26 cellular contexts compared by ENCODE assay signal in genomic region chr14:102026934-102027333, GRCh38. TPM values are rescaled to one million over a fixed set of nuclear protein-coding genes. Genes with fewer than 3 reads are reported as not detected.
A peak's percentile ranks its signal among the peaks of the same experiment; 100 is the strongest.
DNase-seq lines count a peak whose midpoint lies in the region; ATAC-seq, FAIRE-seq and TF ChIP-seq lines count a peak whose summit lies in the region.
"Had no signal": no experiment of that assay in that cellular context is flagged by ENCODE, and none has a peak within 500 bp of the region (broad histone marks: within the 10 kb centered on the region; RNA-seq: fewer than 3 reads in every experiment).

No MANE protein-coding gene starts in this region.

- H3K9ac ChIP-seq in KMS-11 (no peak overlapping the region), keratinocyte (ENCODE audit: control insufficient read depth, extremely low read depth, insufficient read depth, low read length) (no peak overlapping the region), H9 (ENCODE audit: extremely low read depth, insufficient read length, low read length) (no peak overlapping the region)
- H3K9ac ChIP-seq: BLaER1 treated with 17β-estradiol and CSF1 and Interleukin-3, amounts not matched to agents 10 nM and 100 nM had no signal

- H3K23ac ChIP-seq in H9 (ENCODE audit: insufficient read length, low read depth, low read length), result no peak overlapping the region

- dilution Hi-C loops in keratinocyte (cut with MboI; ENCODE audit: extremely low pct_ligation_motif_present, low sequenced_read_pairs), result no loop called here

- H4K5ac ChIP-seq in H9 (ENCODE audit: insufficient read length, low read depth, low read length), result no peak overlapping the region

- H2BK120ac ChIP-seq in H9 (ENCODE audit: low read depth, low read length, poor library complexity, severe bottlenecking), result no peak overlapping the region

- H4K91ac ChIP-seq in H9 (ENCODE audit: insufficient read length, low read depth, low read length), result no peak overlapping the region

- no peaks in the 10 kb centered on the region for H3K79me1 ChIP-seq in H9 (ENCODE audit: insufficient read depth, low read depth, low read length, poor library complexity, severe bottlenecking)

- FAIRE-seq in keratinocyte (lab: Jason Lieb, UNC), result peak; percentile 55
- FAIRE-seq: GM12892, urothelium cell line had no signal

- H2AFZ ChIP-seq in KMS-11 (ENCODE audit: low read depth) (no peak overlapping the region), keratinocyte (ENCODE audit: control insufficient read depth, low read length) (no peak overlapping the region), H9 (ENCODE audit: low read length) (no peak overlapping the region)

- no peak overlapping the region for H2AK5ac ChIP-seq in H9 (ENCODE audit: insufficient read length, low read length)

- H3K18ac ChIP-seq in H9 (ENCODE audit: insufficient read length, low read depth, low read length), result no peak overlapping the region

- H2BK20ac ChIP-seq in H9 (ENCODE audit: low read depth, low read length, poor library complexity, severe bottlenecking), result no peak overlapping the region

- no peak overlapping the region for H3K56ac ChIP-seq in H9 (ENCODE audit: insufficient read length, low read depth, low read length)

- H3K4ac ChIP-seq in H9 (ENCODE audit: low read depth, low read length), result no peak overlapping the region

- H3K36me3 ChIP-seq in KMS-11 (ENCODE audit: insufficient read depth), result peaks cover 11% of the 10 kb centered on the region; the same call in 1 of the 2 replicates
- peaks cover 35 to 51% of the 10 kb centered on the region in 2 experiments for H3K36me3 ChIP-seq in keratinocyte (ENCODE audit: control insufficient read depth in 2 of 2, extremely low read depth in 1 of 2, insufficient read depth in 2 of 2, low read length in 2 of 2)

- H3K9me1 ChIP-seq in keratinocyte (ENCODE audit: control insufficient read depth, extremely low read depth, insufficient read depth, low read length), result peaks cover 3% of the 10 kb centered on the region

- no peak overlapping the region for H2BK5ac ChIP-seq in H9 (ENCODE audit: insufficient read length, low read length)

- H2BK12ac ChIP-seq in H9 (ENCODE audit: insufficient read length, low read depth, low read length), result no peak overlapping the region

- H3K14ac ChIP-seq in H9 (ENCODE audit: insufficient read depth, low read length), result no peak overlapping the region

- H3K27me3 ChIP-seq in KMS-11 (ENCODE audit: insufficient read depth, low read depth) (no peaks in the 10 kb centered on the region), keratinocyte (ENCODE audit: control insufficient read depth, extremely low read depth, insufficient read depth, low read length) (no peaks in the 10 kb centered on the region), H9 (ENCODE audit: insufficient read depth, low read length) (no peaks in the 10 kb centered on the region)
- H3K27me3 ChIP-seq: BLaER1 treated with 17β-estradiol and CSF1 and Interleukin-3, amounts not matched to agents 10 nM and 100 nM; cardiac muscle cell; dorsolateral prefrontal cortex; gastroesophageal sphincter; SJSA1 had no signal

- H3T11ph ChIP-seq in H9 (ENCODE audit: low read length), result no peak overlapping the region

- H3K79me2 ChIP-seq in KMS-11 (ENCODE audit: insufficient read depth, low read depth), result 0 out of 2 replicates have a peak, but pooled peaks cover 5% of the 10 kb centered on the region
- H3K79me2 ChIP-seq in keratinocyte (ENCODE audit: control insufficient read depth, insufficient read depth, low read length), result no peaks in the 10 kb centered on the region
- no peaks in the 10 kb centered on the region for H3K79me2 ChIP-seq in H9 (ENCODE audit: insufficient read depth, low read length)

- peaks cover 13% of the 10 kb centered on the region for H3K4me1 Mint-ChIP-seq in activated CD8-positive, alpha-beta memory T cell treated with anti-CD3 and anti-CD28 coated beads, Interleukin-2, amount 10 ng/mL, durations not matched to agents 7 days and 5 days
- H3K4me1 Mint-ChIP-seq in activated T-helper 2 cell treated with anti-CD3 and anti-CD28 coated beads, Interferon-gamma antibody, Interleukin-2, Interleukin-4, amounts not matched to agents 10 μg/mL and 5 μg/mL and 100 μg/mL, durations not matched to agents 14 hours and 24 hours and 36 hours (ENCODE audit: low read depth), result no peaks in the 10 kb centered on the region
- no peaks in the 10 kb centered on the region for H3K4me1 Mint-ChIP-seq in H9
- H3K4me1 Mint-ChIP-seq: mesothelial cell of epicardium had no signal

- H3K4me3 ChIP-seq in KMS-11 (IDR thresholded peaks at IDR 0.05; ENCODE audit: insufficient read depth, low read depth, low read length) (no peak overlapping the region), keratinocyte (ENCODE audit: control insufficient read depth in 2 of 3, extremely low read depth in 1 of 3, insufficient read depth in 2 of 3, low read depth in 1 of 3, low read length in 3 of 3) (no peak overlapping the region)
- H3K4me3 ChIP-seq: BLaER1 treated with 17β-estradiol and CSF1 and Interleukin-3, amounts not matched to agents 10 nM and 100 nM; cardiac muscle cell; dorsolateral prefrontal cortex; gastroesophageal sphincter; SJSA1 had no signal

- H4K20me1 ChIP-seq in KMS-11 (ENCODE audit: insufficient read depth) (no peaks in the 10 kb centered on the region), keratinocyte (ENCODE audit: control insufficient read depth, extremely low read depth, insufficient read depth, low read length) (no peaks in the 10 kb centered on the region), H9 (ENCODE audit: control insufficient read depth, insufficient read depth, insufficient read length) (no peaks in the 10 kb centered on the region)

- WGBS in H9 (ENCODE audit: extremely low coverage, insufficient read length, low lambda C conversion rate), result no CpG with 5 or more reads among the region's 9 CpGs

- H3K9me3 ChIP-seq in keratinocyte (ENCODE audit: control insufficient read depth, low read depth, low read length) (no peaks in the 10 kb centered on the region), H9 (ENCODE audit: control insufficient read depth, low read depth, low read length) (no peaks in the 10 kb centered on the region)
- H3K9me3 ChIP-seq: BLaER1 treated with 17β-estradiol and CSF1 and Interleukin-3, amounts not matched to agents 10 nM and 100 nM; gastroesophageal sphincter; SJSA1 had no signal

- H3K4me1 ChIP-seq in KMS-11 (ENCODE audit: low read depth, poor library complexity, severe bottlenecking) (peaks cover 46% of the 10 kb centered on the region), keratinocyte (ENCODE audit: control insufficient read depth, extremely low read depth, insufficient read depth, low read length) (peaks cover 16% of the 10 kb centered on the region), H9 (ENCODE audit: insufficient read depth, low read length) (no peaks in the 10 kb centered on the region)

- no peak overlapping the region for H4K8ac ChIP-seq in H9 (replicated peaks; ENCODE audit: insufficient read length, low read depth, low read length)

- CTCF ChIA-PET in activated CD8-positive, alpha-beta memory T cell treated with anti-CD3 and anti-CD28 coated beads, Interleukin-2, amount 10 ng/mL, durations not matched to agents 7 days and 5 days (lab: Charles Lee), result no interaction called here

- no peak overlapping the region for H2BK15ac ChIP-seq in H9 (ENCODE audit: low read depth, low read length)

- no peaks in the 10 kb centered on the region for H3K27me3 Mint-ChIP-seq in activated CD8-positive, alpha-beta memory T cell treated with anti-CD3 and anti-CD28 coated beads, Interleukin-2, amount 10 ng/mL, durations not matched to agents 7 days and 5 days
- H3K27me3 Mint-ChIP-seq in activated T-helper 2 cell treated with anti-CD3 and anti-CD28 coated beads, Interferon-gamma antibody, Interleukin-2, Interleukin-4, amounts not matched to agents 10 μg/mL and 5 μg/mL and 100 μg/mL, durations not matched to agents 14 hours and 24 hours and 36 hours (ENCODE audit: low read depth), result no peaks in the 10 kb centered on the region
- no peaks in the 10 kb centered on the region for H3K27me3 Mint-ChIP-seq in H9 (ENCODE audit: low read depth)

- H3K36me3 Mint-ChIP-seq in activated CD8-positive, alpha-beta memory T cell treated with anti-CD3 and anti-CD28 coated beads, Interleukin-2, amount 10 ng/mL, durations not matched to agents 7 days and 5 days, result peaks cover 60% of the 10 kb centered on the region
- peaks cover 64% of the 10 kb centered on the region for H3K36me3 Mint-ChIP-seq in activated T-helper 2 cell treated with anti-CD3 and anti-CD28 coated beads, Interferon-gamma antibody, Interleukin-2, Interleukin-4, amounts not matched to agents 10 μg/mL and 5 μg/mL and 100 μg/mL, durations not matched to agents 14 hours and 24 hours and 36 hours (ENCODE audit: low read depth)
- peaks cover 52 to 89% (median 70%) of the 10 kb centered on the region in 3 experiments; a peak in 6 of 7 replicates for H3K36me3 Mint-ChIP-seq in H9 (ENCODE audit: insufficient read depth in 1 of 3, low read depth in 3 of 3)

- intact Hi-C loops in activated T-helper 2 cell treated with anti-CD3 and anti-CD28 coated beads, Interferon-gamma antibody, Interleukin-2, Interleukin-4, amounts not matched to agents 10 μg/mL and 5 μg/mL and 100 μg/mL, durations not matched to agents 14 hours and 24 hours and 36 hours (cut with micrococcal nuclease), result no loop called here

- TF ChIP-seq CTCF in KMS-11 (conservative IDR thresholded peaks at IDR 0.05; ENCODE audit: low read depth, low read length) (no peak), keratinocyte (optimal IDR thresholded peaks at IDR 0.05 in 1 of 3, IDR thresholded peaks at IDR 0.05 in 1 of 3, conservative IDR thresholded peaks at IDR 0.05 in 1 of 3; ENCODE audit: extremely low read depth in 1 of 3, insufficient read depth in 2 of 3, low read length in 3 of 3) (no peak), H9 (conservative IDR thresholded peaks at IDR 0.05) (no peak)

- no peak for DNase-seq in activated CD8-positive, alpha-beta memory T cell treated with anti-CD3 and anti-CD28 coated beads, Interleukin-2, amount 10 ng/mL, durations not matched to agents 7 days and 5 days
- no peak for DNase-seq in activated CD8-positive, alpha-beta memory T cell treated with anti-CD3 and anti-CD28 coated beads for 24 hours
- no peak for DNase-seq in activated T-helper 2 cell treated with anti-CD3 and anti-CD28 coated beads, Interferon-gamma antibody, Interleukin-2, Interleukin-4, amounts not matched to agents 10 μg/mL and 5 μg/mL and 100 μg/mL, durations not matched to agents 14 hours and 24 hours and 36 hours (ENCODE audit: low spot score)
- DNase-seq in keratinocyte (ENCODE audit: low read depth, low spot score), result no peak
- no peak for DNase-seq in GM19240 (ENCODE audit: insufficient read length, low spot score)
- no peak for DNase-seq in NCI-H510A treated with DMSO at 0.1 percent for 48 hours (lab: John Stamatoyannopoulos, UW)
- no peak for DNase-seq in H9
- DNase-seq: activated CD8-positive, alpha-beta memory T cell treated with anti-CD3 and anti-CD28 coated beads, Interleukin-2, amount 50 U/mL, for 48 hours; dorsolateral prefrontal cortex; erythroblast; GOT3; left cardiac atrium; NCI-H1417 treated with DMSO at 0.1 percent for 48 hours; NCI-H2171; NCI-H748 treated with DMSO at 0.1 percent for 48 hours; OCI-M1 had no signal

- peak overlapping the region; percentile 13 for H3K27ac Mint-ChIP-seq in activated CD8-positive, alpha-beta memory T cell treated with anti-CD3 and anti-CD28 coated beads, Interleukin-2, amount 10 ng/mL, durations not matched to agents 7 days and 5 days
- H3K27ac Mint-ChIP-seq in activated T-helper 2 cell treated with anti-CD3 and anti-CD28 coated beads, Interferon-gamma antibody, Interleukin-2, Interleukin-4, amounts not matched to agents 10 μg/mL and 5 μg/mL and 100 μg/mL, durations not matched to agents 14 hours and 24 hours and 36 hours, result peak overlapping the region; percentile 36
- no peak overlapping the region for H3K27ac Mint-ChIP-seq in H9
- H3K27ac Mint-ChIP-seq: mesothelial cell of epicardium; nephron; T-helper 1 cell treated with Interleukin-12 subunit alpha and Interleukin-12 subunit beta and Interleukin-4 antibody, amounts not matched to agents 30 μg/mL and 1 μg/mL, for 36 hours had no signal

- H3K4me2 ChIP-seq in KMS-11, result no peak overlapping the region; the same call in 1 of the 2 replicates
- H3K4me2 ChIP-seq in keratinocyte (ENCODE audit: control insufficient read depth, extremely low read depth, insufficient read depth, low read depth, low read length), result no peak overlapping the region
- no peak overlapping the region for H3K4me2 ChIP-seq in H9 (ENCODE audit: insufficient read depth, insufficient read length, low read length)
- H3K4me2 ChIP-seq: BLaER1 treated with 17β-estradiol and CSF1 and Interleukin-3, amounts not matched to agents 10 nM and 100 nM had no signal

- H3K9me3 Mint-ChIP-seq in activated CD8-positive, alpha-beta memory T cell treated with anti-CD3 and anti-CD28 coated beads, Interleukin-2, amount 10 ng/mL, durations not matched to agents 7 days and 5 days (ENCODE audit: low read depth), result no peaks in the 10 kb centered on the region
- no peaks in the 10 kb centered on the region for H3K9me3 Mint-ChIP-seq in activated T-helper 2 cell treated with anti-CD3 and anti-CD28 coated beads, Interferon-gamma antibody, Interleukin-2, Interleukin-4, amounts not matched to agents 10 μg/mL and 5 μg/mL and 100 μg/mL, durations not matched to agents 14 hours and 24 hours and 36 hours
- H3K9me3 Mint-ChIP-seq in H9, result no peaks in the 10 kb centered on the region
- H3K9me3 Mint-ChIP-seq: mesothelial cell of epicardium; nephron; T-helper 1 cell treated with Interleukin-12 subunit alpha and Interleukin-12 subunit beta and Interleukin-4 antibody, amounts not matched to agents 30 μg/mL and 1 μg/mL, for 36 hours had no signal

- no peak overlapping the region for H3K4me3 Mint-ChIP-seq in activated CD8-positive, alpha-beta memory T cell treated with anti-CD3 and anti-CD28 coated beads, Interleukin-2, amount 10 ng/mL, durations not matched to agents 7 days and 5 days
- no peak overlapping the region for H3K4me3 Mint-ChIP-seq in activated T-helper 2 cell treated with anti-CD3 and anti-CD28 coated beads, Interferon-gamma antibody, Interleukin-2, Interleukin-4, amounts not matched to agents 10 μg/mL and 5 μg/mL and 100 μg/mL, durations not matched to agents 14 hours and 24 hours and 36 hours (ENCODE audit: low read depth)
- no peak overlapping the region for H3K4me3 Mint-ChIP-seq in H9
- H3K4me3 Mint-ChIP-seq: mesothelial cell of epicardium; nephron; T-helper 1 cell treated with Interleukin-12 subunit alpha and Interleukin-12 subunit beta and Interleukin-4 antibody, amounts not matched to agents 30 μg/mL and 1 μg/mL, for 36 hours had no signal

- H3K27ac ChIP-seq in KMS-11 (peak overlapping the region; percentile 77; the same call in 1 of the 2 replicates), keratinocyte (ENCODE audit: control insufficient read depth, insufficient read depth, low read length) (no peak overlapping the region), H9 (ENCODE audit: insufficient read length, low read depth, low read length) (no peak overlapping the region)
- H3K27ac ChIP-seq: cardiac muscle cell, dorsolateral prefrontal cortex, gastroesophageal sphincter, SJSA1 had no signal

- H3K23me2 ChIP-seq in H9 (ENCODE audit: insufficient read length, low read depth, low read length, poor library complexity, severe bottlenecking), result no peaks in the 10 kb centered on the region

- no peak for ATAC-seq in activated CD8-positive, alpha-beta memory T cell treated with anti-CD3 and anti-CD28 coated beads, Interleukin-2, amount 10 ng/mL, durations not matched to agents 7 days and 5 days
- ATAC-seq: gastroesophageal sphincter, left cardiac atrium had no signal

RNA-seq across cellular contexts. Expression of gene HSP90AA1, which starts 59.9 kb away (rescaled TPM):
- 100 to 1,000 TPM; 543 to 668 TPM for total RNA-seq in activated CD8-positive, alpha-beta memory T cell treated with anti-CD3 and anti-CD28 coated beads, Interleukin-2, amount 10 ng/mL, durations not matched to agents 7 days and 5 days
- 995 and 1,017 TPM in 2 replicates for total RNA-seq in activated T-helper 2 cell treated with anti-CD3 and anti-CD28 coated beads, Interferon-gamma antibody, Interleukin-2, Interleukin-4, amounts not matched to agents 10 μg/mL and 5 μg/mL and 100 μg/mL, durations not matched to agents 14 hours and 24 hours and 36 hours
- polyA plus RNA-seq in keratinocyte, result 436 to 952 TPM (median 898 TPM) in 3 replicates
- 5,549 TPM for polyA plus RNA-seq in keratinocyte (2011; ENCODE audit: low read depth)
- 387 and 706 TPM in 2 replicates for polyA plus RNA-seq in keratinocyte (2011; cell fraction: cytosol; rRNA removed)
- polyA plus RNA-seq in keratinocyte (2011; cell fraction: nucleus; rRNA removed), result 414 and 646 TPM in 2 replicates
- polyA plus RNA-seq in keratinocyte (2012; ENCODE audit: low replicate concordance), result 1,032 and 1,140 TPM in 2 replicates
- polyA minus RNA-seq in keratinocyte, result 141 to 874 TPM (median 371 TPM) in 3 replicates
- polyA minus RNA-seq in keratinocyte (2011; cell fraction: cytosol; rRNA and poly(A)+ RNA removed), result 889 TPM
- polyA minus RNA-seq in keratinocyte (2011; cell fraction: nucleus; rRNA and poly(A)+ RNA removed), result 192 and 292 TPM in 2 replicates
- total RNA-seq in H9 (2021), result 953 and 955 TPM in 2 replicates

Comparison
In these comparisons a context has a peak if more than half of its experiments do, and no peak if none do; other contexts are left out.
1. H3K27ac Mint-ChIP-seq: peak in activated CD8-positive, alpha-beta memory T cell treated with anti-CD3 and anti-CD28 coated beads, Interleukin-2, amount 10 ng/mL, durations not matched to agents 7 days and 5 days (single experiment) and activated T-helper 2 cell treated with anti-CD3 and anti-CD28 coated beads, Interferon-gamma antibody, Interleukin-2, Interleukin-4, amounts not matched to agents 10 μg/mL and 5 μg/mL and 100 μg/mL, durations not matched to agents 14 hours and 24 hours and 36 hours (single experiment); none in H9 (0 of 3).